ENCODE assay signal across 14 cellular contexts in the genomic region with DNA sequence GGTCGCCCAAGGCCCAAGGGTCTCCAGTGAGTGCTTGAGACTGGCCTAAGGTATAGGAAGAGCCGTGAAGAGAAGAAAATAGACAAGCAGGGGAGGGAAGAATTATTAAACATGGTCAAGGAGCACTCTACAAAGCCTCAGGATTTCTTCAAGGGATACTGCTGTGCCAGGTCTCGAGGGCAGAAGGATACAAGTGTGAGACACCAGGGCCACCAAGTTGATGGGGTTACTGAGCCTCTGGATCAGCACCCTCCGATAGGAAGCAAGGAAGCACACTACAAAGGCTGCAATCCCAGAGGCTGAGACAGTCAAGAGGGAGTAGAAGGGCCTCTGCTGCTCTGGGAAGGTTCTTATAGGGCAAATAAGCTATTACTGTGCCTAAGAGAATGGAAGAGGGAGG. TPM values are rescaled to one million over a fixed set of nuclear protein-coding genes. Genes with fewer than 3 reads are reported as not detected.
A peak's percentile ranks its signal among the peaks of the same experiment; 100 is the strongest.
DNase-seq lines count a peak whose midpoint lies in the region; ATAC-seq and TF ChIP-seq lines count a peak whose summit lies in the region.
"Had no signal": no experiment of that assay in that cellular context is flagged by ENCODE, and none has a peak within 500 bp of the region (broad histone marks: within the 10 kb centered on the region; RNA-seq: fewer than 3 reads in every experiment).

No MANE protein-coding gene starts in this region.

- peaks cover 90% of the 10 kb centered on the region for H3K79me2 ChIP-seq in DOHH2 (ENCODE audit: control insufficient read depth, low read length)

- peak overlapping the region; percentile 92 to 98 (median 94) for H3K27ac Mint-ChIP-seq in CD14-positive monocyte
- H3K27ac Mint-ChIP-seq in activated CD4-positive, alpha-beta memory T cell treated with anti-CD3 and anti-CD28 coated beads for 36 hours, result peak overlapping the region; percentile 98
- peak overlapping the region; percentile 91 to 100 (median 95) for H3K27ac Mint-ChIP-seq in naive thymus-derived CD4-positive, alpha-beta T cell

- H3K4me2 ChIP-seq in DOHH2 (ENCODE audit: low read length), result peak overlapping the region; percentile 98

- peaks cover 66% of the 10 kb centered on the region for H3K4me1 Mint-ChIP-seq in CD14-positive monocyte
- H3K4me1 Mint-ChIP-seq in activated CD4-positive, alpha-beta memory T cell treated with anti-CD3 and anti-CD28 coated beads for 36 hours (ENCODE audit: low read depth), result peaks cover 62% of the 10 kb centered on the region
- peaks cover 51 to 94% (median 80%) of the 10 kb centered on the region in 7 donors for H3K4me1 Mint-ChIP-seq in naive thymus-derived CD4-positive, alpha-beta T cell

- peak overlapping the region in 1 of 2 donors; percentile 7 for H3K4me3 Mint-ChIP-seq in CD14-positive monocyte
- peak overlapping the region; percentile 92 for H3K4me3 Mint-ChIP-seq in activated CD4-positive, alpha-beta memory T cell treated with anti-CD3 and anti-CD28 coated beads for 36 hours
- H3K4me3 Mint-ChIP-seq in naive thymus-derived CD4-positive, alpha-beta T cell, result peak overlapping the region in 9 of 10 donors; percentile 12 to 100 (median 88)

- H3K27me3 Mint-ChIP-seq in CD14-positive monocyte (ENCODE audit: low read depth in 3 of 3), result peaks cover 0 to 4% (median 0%) of the 10 kb centered on the region in 3 donors
- no peaks in the 10 kb centered on the region for H3K27me3 Mint-ChIP-seq in activated CD4-positive, alpha-beta memory T cell treated with anti-CD3 and anti-CD28 coated beads for 36 hours
- no peaks in the 10 kb centered on the region for H3K27me3 Mint-ChIP-seq in naive thymus-derived CD4-positive, alpha-beta T cell

- peaks cover 43% of the 10 kb centered on the region for H3F3A ChIP-seq in DOHH2 (ENCODE audit: control insufficient read depth, insufficient read depth)

- no peaks in the 10 kb centered on the region for H3K9me3 ChIP-seq in DOHH2 (ENCODE audit: control insufficient read depth, insufficient read depth, low read length)
- no peaks in the 10 kb centered on the region for H3K9me3 ChIP-seq in naive thymus-derived CD4-positive, alpha-beta T cell (ENCODE audit: control insufficient read depth in 2 of 3, low read length in 3 of 3)
- H3K9me3 ChIP-seq: ascending aorta, BE2C, SJSA1 had no signal

- TF ChIP-seq CTCF in CD14-positive monocyte (IDR thresholded peaks at IDR 0.05), result no peak
- TF ChIP-seq CTCF in DOHH2 (IDR thresholded peaks at IDR 0.05; ENCODE audit: low read depth, low read length, poor library complexity, severe bottlenecking), result no peak

- peaks cover 94% of the 10 kb centered on the region for H3K36me3 ChIP-seq in DOHH2 (ENCODE audit: control insufficient read depth, low read length)
- peaks cover 36 to 50% (median 43%) of the 10 kb centered on the region in 3 experiments for H3K36me3 ChIP-seq in naive thymus-derived CD4-positive, alpha-beta T cell (ENCODE audit: control insufficient read depth in 2 of 3, insufficient read depth in 3 of 3, low read length in 3 of 3)

- no peak for DNase-seq in CD14-positive monocyte (ENCODE audit: low spot score)
- no peak for DNase-seq in activated CD4-positive, alpha-beta memory T cell treated with anti-CD3 and anti-CD28 coated beads for 36 hours
- no peak for DNase-seq in naive thymus-derived CD4-positive, alpha-beta T cell
- DNase-seq in midbrain (lab: John Stamatoyannopoulos, UW), result no peak
- DNase-seq in GM19238 (ENCODE audit: insufficient read length, low spot score), result no peak
- no peak for DNase-seq in DMS53 (lab: John Stamatoyannopoulos, UW)
- DNase-seq: BE2C, KG1, NCI-H1694 had no signal

- H3K27me3 ChIP-seq in DOHH2 (ENCODE audit: control insufficient read depth, low read length), result no peaks in the 10 kb centered on the region
- H3K27me3 ChIP-seq in naive thymus-derived CD4-positive, alpha-beta T cell (ENCODE audit: control insufficient read depth in 2 of 2, insufficient read depth in 2 of 2, low read length in 2 of 2), result no peaks in the 10 kb centered on the region
- H3K27me3 ChIP-seq: ascending aorta, BE2C, SJSA1 had no signal

- H3K4me3 ChIP-seq in DOHH2 (ENCODE audit: low read length), result peak overlapping the region; percentile 78
- H3K4me3 ChIP-seq in naive thymus-derived CD4-positive, alpha-beta T cell (ENCODE audit: low read length), result no peak overlapping the region
- H3K4me3 ChIP-seq: ascending aorta, coronary artery, SJSA1 had no signal

- no peaks in the 10 kb centered on the region for H4K20me1 ChIP-seq in DOHH2 (ENCODE audit: control insufficient read depth, insufficient read depth, low read depth, low read length)

- CTCF ChIA-PET in activated CD4-positive, alpha-beta memory T cell treated with anti-CD3 and anti-CD28 coated beads for 36 hours (lab: Charles Lee), result interaction anchor here (0.6 to 5.0 kb wide), 18 partner anchors 9 to 147 kb away, joined by 3 to 113 read pairs (median 9); a partner anchor contains a TSS
- CTCF ChIA-PET in naive thymus-derived CD4-positive, alpha-beta T cell (lab: Charles Lee), result interaction anchor here (0.7 to 9.9 kb wide), 13 partner anchors 10 to 142 kb away, joined by 3 to 257 read pairs (median 5); a partner anchor contains a TSS

- POLR2A ChIA-PET in activated CD4-positive, alpha-beta memory T cell treated with anti-CD3 and anti-CD28 coated beads for 36 hours (lab: Charles Lee), result interaction anchor here (1.6 to 18.3 kb wide), 8 partner anchors 8 to 338 kb away, joined by 5 to 1114 read pairs (median 14); a partner anchor contains a TSS
- POLR2A ChIA-PET in naive thymus-derived CD4-positive, alpha-beta T cell (lab: Charles Lee), result interaction anchor here (0.6 to 19.0 kb wide), 8 partner anchors 11 to 714 kb away, joined by 3 to 792 read pairs (median 21); a partner anchor contains a TSS

- peak overlapping the region; percentile 100 for H3K27ac ChIP-seq in DOHH2 (ENCODE audit: low read depth, low read length)
- peak overlapping the region; percentile 98 for H3K27ac ChIP-seq in naive thymus-derived CD4-positive, alpha-beta T cell (ENCODE audit: low read depth, low read length)
- H3K27ac ChIP-seq: ascending aorta, coronary artery, SJSA1 had no signal

- H3K4me1 ChIP-seq in DOHH2 (ENCODE audit: control insufficient read depth, low read length), result peaks cover 65% of the 10 kb centered on the region
- H3K4me1 ChIP-seq in naive thymus-derived CD4-positive, alpha-beta T cell (ENCODE audit: control insufficient read depth in 2 of 2, insufficient read depth in 2 of 2, low read length in 2 of 2), result peaks cover 59 to 67% of the 10 kb centered on the region in 2 donors
- H3K4me1 ChIP-seq: ascending aorta, BE2C, SJSA1 had no signal

- intact Hi-C loops in CD14-positive monocyte (cut with micrococcal nuclease), result loop anchor here in 1 of 2 donors (2.0 kb wide), 1 partner anchor 15 kb away; no protein-coding TSS in a partner anchor
- intact Hi-C loops in activated CD4-positive, alpha-beta memory T cell treated with anti-CD3 and anti-CD28 coated beads for 36 hours (cut with micrococcal nuclease), result loop anchor here (2.0 kb wide), 1 partner anchor 339 kb away; a partner anchor contains a TSS
- intact Hi-C loops in naive thymus-derived CD4-positive, alpha-beta T cell (cut with micrococcal nuclease), result loop anchor here in 1 of 2 donors (1.0 to 2.0 kb wide), 3 partner anchors 41 to 659 kb away; no protein-coding TSS in a partner anchor

- no peak for ATAC-seq in naive thymus-derived CD4-positive, alpha-beta T cell

- H3K9me2 ChIP-seq in DOHH2 (replicated peaks; ENCODE audit: control insufficient read depth, low read length), result no peaks in the 10 kb centered on the region

- peaks cover 57 to 76% of the 10 kb centered on the region in 2 donors for H3K36me3 Mint-ChIP-seq in CD14-positive monocyte
- peaks cover 87% of the 10 kb centered on the region for H3K36me3 Mint-ChIP-seq in activated CD4-positive, alpha-beta memory T cell treated with anti-CD3 and anti-CD28 coated beads for 36 hours
- peaks cover 21 to 79% (median 38%) of the 10 kb centered on the region in 5 donors for H3K36me3 Mint-ChIP-seq in naive thymus-derived CD4-positive, alpha-beta T cell

- H3K9me3 Mint-ChIP-seq in CD14-positive monocyte, result no peaks in the 10 kb centered on the region
- H3K9me3 Mint-ChIP-seq in activated CD4-positive, alpha-beta memory T cell treated with anti-CD3 and anti-CD28 coated beads for 36 hours, result no peaks in the 10 kb centered on the region
- peaks cover 0 to 2% (median 0%) of the 10 kb centered on the region in 11 donors for H3K9me3 Mint-ChIP-seq in naive thymus-derived CD4-positive, alpha-beta T cell

RNA-seq across cellular contexts. Expression of a gene that starts 6.5 kb away (rescaled TPM):
- 100 to 1,000 TPM; 241 to 251 TPM for polyA plus RNA-seq in CD14-positive monocyte
- 100 to 1,000 TPM; 113 to 114 TPM for total RNA-seq in activated CD4-positive, alpha-beta memory T cell treated with anti-CD3 and anti-CD28 coated beads for 36 hours
- total RNA-seq in naive thymus-derived CD4-positive, alpha-beta T cell, result 10 to 100 TPM; 36.0 to 75.6 (median 62.3) TPM
- polyA plus RNA-seq in naive thymus-derived CD4-positive, alpha-beta T cell, result 10 to 100 TPM; 69.4 to 91.7 TPM

RNA-seq across cellular contexts. Expression of a gene that starts 16.9 kb away (rescaled TPM):
- polyA plus RNA-seq in CD14-positive monocyte, result under 1 TPM; 0.10 to 0.18 TPM
- total RNA-seq in activated CD4-positive, alpha-beta memory T cell treated with anti-CD3 and anti-CD28 coated beads for 36 hours, result 10 to 100 TPM; 21.6 to 22.7 TPM
- total RNA-seq in naive thymus-derived CD4-positive, alpha-beta T cell, result 10 to 100 TPM; 11.2 to 62.5 (median 20.5) TPM
- polyA plus RNA-seq in naive thymus-derived CD4-positive, alpha-beta T cell, result 1 to 10 TPM in 1 of 2 donors, under 1 TPM in 1; 0.20 to 1.5 TPM
- total RNA-seq: NCI-H460 had no signal
